In the genomic region with DNA sequence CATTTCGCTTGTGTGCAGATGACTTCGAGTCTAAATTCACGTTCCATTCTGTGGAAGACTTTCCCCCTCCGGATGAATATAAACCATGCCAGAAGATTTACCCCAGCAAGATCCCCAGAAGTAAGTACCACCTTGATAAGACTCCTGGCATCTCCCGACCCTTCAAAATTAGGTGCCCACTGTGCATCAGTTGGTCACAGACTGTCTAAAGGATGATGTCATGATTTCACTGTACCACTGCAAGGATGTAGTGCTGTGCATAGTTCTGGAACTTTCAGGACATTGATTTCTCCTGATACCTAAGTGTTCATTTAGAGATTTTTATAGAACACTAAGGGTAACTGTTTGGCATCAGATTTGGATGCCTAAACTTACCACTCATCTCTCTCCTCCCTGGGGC, we compare ENCODE assay signal across 27 cellular contexts.
DNase-seq lines count a peak whose midpoint lies in the region; ATAC-seq, FAIRE-seq and TF ChIP-seq lines count a peak whose summit lies in the region.
"Had no signal": no experiment of that assay in that cellular context is flagged by ENCODE, and none has a peak within 500 bp of the region (broad histone marks: within the 10 kb centered on the region; RNA-seq: fewer than 3 reads in every experiment).

No MANE protein-coding gene starts in this region.

- no peak for TF ChIP-seq EP300 in K562 (IDR thresholded peaks at IDR 0.05; ENCODE audit: low read length)

- no peaks in the 10 kb centered on the region for H3K9me3 Mint-ChIP-seq in osteocyte (ENCODE audit: unreplicated experiment)
- H3K9me3 Mint-ChIP-seq: CD14-positive monocyte; CD8-positive, alpha-beta memory T cell had no signal

- H3K27ac ChIP-seq in HEK293 (ENCODE audit: extremely low read depth, low read depth, low read length), result no peak overlapping the region
- no peak overlapping the region for H3K27ac ChIP-seq in K562 (ENCODE audit: extremely low read depth, low read depth, low read length)
- H3K27ac ChIP-seq: BLaER1 had no signal

- H3K27me3 ChIP-seq in K562 (ENCODE audit: control insufficient read depth in 2 of 2, insufficient read depth in 2 of 2, low read length in 2 of 2), result no peaks in the 10 kb centered on the region
- H3K27me3 ChIP-seq: BE2C had no signal

- H3K27me3 Mint-ChIP-seq in osteocyte (ENCODE audit: unreplicated experiment), result peaks cover 13% of the 10 kb centered on the region

- FAIRE-seq in K562 (lab: Jason Lieb, UNC), result no peak
- FAIRE-seq: A204.1, GM12878, GM12892, GM18507 had no signal

- BruUV-seq in K562 (replicated peaks; lab: Mats Ljungman, UMichigan), result no TSS peak

- intact Hi-C loops in K562 (cut with micrococcal nuclease), result no loop called here

- 28% methylated on average over 5 of the region's 5 CpGs for WGBS in K562 (ENCODE audit: insufficient coverage, low coverage, missing lambda C conversion rate)

- TF ChIP-seq CTCF in HEK293 (tag by site-specific recombination; IDR thresholded peaks at IDR 0.05), result no peak
- TF ChIP-seq CTCF in K562 (IDR thresholded peaks at IDR 0.05 in 2 of 3, conservative IDR thresholded peaks at IDR 0.05 in 1 of 3; ENCODE audit: insufficient read depth in 2 of 3, low read depth in 1 of 3, low read length in 3 of 3), result no peak
- no peak for TF ChIP-seq CTCF in osteocyte (IDR thresholded peaks at IDR 0.05)

- no peaks in the 10 kb centered on the region for H3K79me2 ChIP-seq in K562 (ENCODE audit: control insufficient read depth, insufficient read depth, low read length)

- H3K4me3 ChIP-seq in HEK293 (ENCODE audit: low read depth, low read length) (no peak overlapping the region), K562 (no peak overlapping the region)
- H3K4me3 ChIP-seq: BLaER1, GM12878 had no signal

- POLR2A ChIA-PET in HEK293 (lab: Yijun Ruan, JAX) (no interaction called here), K562 (lab: Yijun Ruan, JAX) (no interaction called here)

- H4K20me1 ChIP-seq in K562 (replicated peaks; ENCODE audit: control insufficient read depth, insufficient read depth, low read length), result no peaks in the 10 kb centered on the region
- H4K20me1 ChIP-seq: BLaER1 had no signal

- H3K36me3 ChIP-seq in HEK293 (ENCODE audit: control insufficient read depth in 2 of 2, insufficient read depth in 1 of 2, low read length in 2 of 2), result no peaks in the 10 kb centered on the region
- H3K36me3 ChIP-seq in K562 (ENCODE audit: control insufficient read depth, insufficient read depth, low read length), result no peaks in the 10 kb centered on the region
- H3K36me3 ChIP-seq: BE2C, BLaER1 had no signal

- H3K9me3 ChIP-seq in HEK293 (ENCODE audit: control insufficient read depth, insufficient read depth, low read depth, low read length) (no peaks in the 10 kb centered on the region), K562 (replicated peaks; ENCODE audit: control insufficient read depth, insufficient read depth, low read depth, low read length) (no peaks in the 10 kb centered on the region; the same call in 1 of the 2 replicates)
- H3K9me3 ChIP-seq: BE2C, BLaER1 had no signal

- TF ChIP-seq RAD21 in K562 (CRISPR knock-in tag; conservative IDR thresholded peaks at IDR 0.05 in 1 of 2, IDR thresholded peaks at IDR 0.05 in 1 of 2), result no peak

- H3K27ac Mint-ChIP-seq in osteocyte (ENCODE audit: unreplicated experiment), result no peak overlapping the region
- H3K27ac Mint-ChIP-seq: CD14-positive monocyte; CD4-positive, alpha-beta memory T cell; CD4-positive, CD25-positive, alpha-beta regulatory T cell; CD8-positive, alpha-beta memory T cell had no signal

- in situ Hi-C loops in K562 (cut with MboI), result no loop called here

- CTCF ChIA-PET in HEK293 (lab: Yijun Ruan, JAX), result interaction anchor here (0.6 kb wide), 1 partner anchor 263 kb away, joined by 3 read pairs; no protein-coding TSS in a partner anchor
- CTCF ChIA-PET in K562 (lab: Yijun Ruan, JAX; ENCODE audit: low intra/inter-chr PET ratio), result no interaction called here

- no peaks in the 10 kb centered on the region for H3K4me1 Mint-ChIP-seq in osteocyte (ENCODE audit: unreplicated experiment)
- H3K4me1 Mint-ChIP-seq: CD4-positive, alpha-beta memory T cell had no signal

- DNase-seq in K562 (ENCODE audit: extremely low read depth in 1 of 4, low spot score in 3 of 4), result no peak
- peak; percentile 17 for DNase-seq in osteocyte (ENCODE audit: extremely low spot score, unreplicated experiment)
- no peak for DNase-seq in stimulated activated CD4-positive, alpha-beta T cell treated with anti-CD3 and anti-CD28 coated beads, Interleukin-4, amount 100 ng/mL, for 1 hour
- no peak for DNase-seq in effector CD4-positive, alpha-beta T cell
- no peak for DNase-seq in HT-29 (ENCODE audit: low spot score)
- DNase-seq: 8988T; ACHN; BE2C; C1 segment of cervical spinal cord; CD4-positive, alpha-beta memory T cell; CD4-positive, CD25-positive, alpha-beta regulatory T cell; CD8-positive, alpha-beta memory T cell; COR-L47; DMS 273 treated with DMSO at 0.1 percent for 48 hours; DMS153; DMS53; DMS79; DND-41; EL; GDM1 had no signal

- no peak overlapping the region for H3K4me2 ChIP-seq in K562 (ENCODE audit: insufficient read depth, low read length)
- H3K4me2 ChIP-seq: BLaER1 had no signal

- no peak overlapping the region for H2AFZ ChIP-seq in K562 (ENCODE audit: low read depth, low read length)

- H3K9ac ChIP-seq in K562 (ENCODE audit: insufficient read depth in 1 of 2, low read depth in 2 of 2, low read length in 2 of 2), result no peak overlapping the region
- H3K9ac ChIP-seq: BLaER1 had no signal

- H3K4me3 Mint-ChIP-seq in osteocyte (ENCODE audit: unreplicated experiment), result no peak overlapping the region
- H3K4me3 Mint-ChIP-seq: CD14-positive monocyte; CD4-positive, alpha-beta memory T cell; CD4-positive, CD25-positive, alpha-beta regulatory T cell; CD8-positive, alpha-beta memory T cell had no signal

- no peaks in the 10 kb centered on the region for H3K9me1 ChIP-seq in K562 (ENCODE audit: control insufficient read depth, insufficient read depth, low read length)

- ATAC-seq in K562, result no peak
- ATAC-seq: GM12878 had no signal

- no peaks in the 10 kb centered on the region for H3K36me3 Mint-ChIP-seq in osteocyte (ENCODE audit: unreplicated experiment)
- H3K36me3 Mint-ChIP-seq: CD14-positive monocyte; CD4-positive, alpha-beta memory T cell; CD4-positive, CD25-positive, alpha-beta regulatory T cell; CD8-positive, alpha-beta memory T cell had no signal

- peaks cover 5% of the 10 kb centered on the region for H3K4me1 ChIP-seq in HEK293 (ENCODE audit: control insufficient read depth, insufficient read depth, low read length)
- H3K4me1 ChIP-seq in K562 (replicated peaks in 1 of 2; ENCODE audit: control insufficient read depth in 2 of 2, insufficient read depth in 2 of 2, low read length in 2 of 2), result peaks cover 2 to 17% of the 10 kb centered on the region in 2 experiments; a peak in 3 of 5 replicates
- H3K4me1 ChIP-seq: BLaER1 had no signal

- TF ChIP-seq POLR2A in K562 (conservative IDR thresholded peaks at IDR 0.05), result no peak

TF ChIP-seq in HEK293, 187 proteins besides CTCF, POLR2A, EP300 and RAD21:
- TF ChIP-seq, protein P1, sequence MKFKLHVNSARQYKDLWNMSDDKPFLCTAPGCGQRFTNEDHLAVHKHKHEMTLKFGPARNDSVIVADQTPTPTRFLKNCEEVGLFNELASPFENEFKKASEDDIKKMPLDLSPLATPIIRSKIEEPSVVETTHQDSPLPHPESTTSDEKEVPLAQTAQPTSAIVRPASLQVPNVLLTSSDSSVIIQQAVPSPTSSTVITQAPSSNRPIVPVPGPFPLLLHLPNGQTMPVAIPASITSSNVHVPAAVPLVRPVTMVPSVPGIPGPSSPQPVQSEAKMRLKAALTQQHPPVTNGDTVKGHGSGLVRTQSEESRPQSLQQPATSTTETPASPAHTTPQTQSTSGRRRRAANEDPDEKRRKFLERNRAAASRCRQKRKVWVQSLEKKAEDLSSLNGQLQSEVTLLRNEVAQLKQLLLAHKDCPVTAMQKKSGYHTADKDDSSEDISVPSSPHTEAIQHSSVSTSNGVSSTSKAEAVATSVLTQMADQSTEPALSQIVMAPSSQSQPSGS (tag by site-specific recombination; IDR thresholded peaks at IDR 0.05; ENCODE audit: low read depth), result peak; percentile 57; the same call in 1 of the 2 replicates
- TF ChIP-seq ZNF10 (tag by site-specific recombination; IDR thresholded peaks at IDR 0.05) (no peak), ZNF248 (tag by site-specific recombination; IDR thresholded peaks at IDR 0.05) (no peak)

TF ChIP-seq in K562, 482 proteins besides CTCF, POLR2A, EP300 and RAD21:
- TF ChIP-seq ZNF584 (CRISPR knock-in tag; IDR thresholded peaks at IDR 0.05; ENCODE audit: low read depth) (no peak), BHLHE40 (IDR thresholded peaks at IDR 0.05; ENCODE audit: low read length) (no peak), TBP (optimal IDR thresholded peaks at IDR 0.05; ENCODE audit: low read depth, low read length) (no peak), POU5F1 (IDR thresholded peaks at IDR 0.05; ENCODE audit: borderline replicate concordance, low read depth, low read length, partially characterized antibody) (no peak)
- TF ChIP-seq, protein P2, sequence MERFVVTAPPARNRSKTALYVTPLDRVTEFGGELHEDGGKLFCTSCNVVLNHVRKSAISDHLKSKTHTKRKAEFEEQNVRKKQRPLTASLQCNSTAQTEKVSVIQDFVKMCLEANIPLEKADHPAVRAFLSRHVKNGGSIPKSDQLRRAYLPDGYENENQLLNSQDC (CRISPR knock-in tag; IDR thresholded peaks at IDR 0.05), result no peak
- TF ChIP-seq, protein P3, sequence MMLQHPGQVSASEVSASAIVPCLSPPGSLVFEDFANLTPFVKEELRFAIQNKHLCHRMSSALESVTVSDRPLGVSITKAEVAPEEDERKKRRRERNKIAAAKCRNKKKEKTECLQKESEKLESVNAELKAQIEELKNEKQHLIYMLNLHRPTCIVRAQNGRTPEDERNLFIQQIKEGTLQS (IDR thresholded peaks at IDR 0.05), result 0 out of 2 replicates have a peak, but pooled peaks have one; percentile 20
- TF ChIP-seq, protein P3 (CRISPR knock-in tag; conservative IDR thresholded peaks at IDR 0.05), result no peak
TF ChIP-seq in K562: peak in this region for 1.
